In the genomic region with DNA sequence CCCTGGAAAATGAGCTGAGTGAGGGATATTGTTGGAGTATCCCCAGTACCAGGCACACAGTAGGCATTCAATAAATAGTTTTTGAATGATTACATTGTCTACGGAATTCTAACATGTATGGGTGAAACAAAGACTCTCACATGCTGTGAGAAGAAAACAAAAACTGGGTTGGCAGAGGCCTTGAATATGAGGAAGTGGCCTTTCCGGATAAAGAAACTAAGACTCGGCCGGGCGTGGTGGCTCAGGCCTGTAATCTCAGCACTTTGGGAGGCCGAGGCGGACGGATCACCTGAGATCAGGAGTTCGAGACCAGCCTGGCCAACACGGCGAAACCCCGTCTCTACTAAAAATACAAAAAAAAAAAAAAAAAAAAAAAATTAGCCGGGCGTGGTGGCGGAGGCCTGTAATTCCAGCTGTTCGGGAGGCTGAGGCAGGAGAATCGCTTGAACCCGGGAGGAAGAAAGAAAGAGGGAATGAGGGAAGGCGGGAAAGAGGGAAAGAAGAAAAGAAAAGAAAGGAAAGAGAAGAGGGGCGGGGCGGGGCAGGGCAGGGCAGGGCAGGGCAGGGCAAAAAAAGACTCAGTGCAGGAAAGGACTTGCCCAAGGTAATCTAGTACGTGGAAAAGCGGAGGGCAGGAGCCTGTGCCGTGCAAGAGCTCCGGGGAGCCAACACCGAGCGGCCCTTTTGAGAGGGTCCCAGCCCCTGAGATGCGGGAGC, we compare ENCODE assay signal across 9 cellular contexts. TPM values are rescaled to one million over a fixed set of nuclear protein-coding genes. Genes with fewer than 3 reads are reported as not detected.
DNase-seq lines count a peak whose midpoint lies in the region; ATAC-seq and TF ChIP-seq lines count a peak whose summit lies in the region.
"Had no signal": no experiment of that assay in that cellular context is flagged by ENCODE, and none has a peak within 500 bp of the region (broad histone marks: within the 10 kb centered on the region; RNA-seq: fewer than 3 reads in every experiment).

No MANE protein-coding gene starts in this region.

- ATAC-seq in activated T-cell treated with anti-CD3 and anti-CD28 coated beads, Interleukin-2, amount 50 U/mL, for 4 hours: peak; percentile 31 to 35
- ATAC-seq in IMR-90 (ENCODE audit: low read depth): no peak; the same call in 1 of the 2 replicates
- no peak for ATAC-seq in GM19455 (IDR thresholded peaks at IDR 0.05; ENCODE audit: unreplicated experiment)

- CTCF ChIA-PET in IMR-90 (lab: Yijun Ruan, JAX): interaction anchor here (1.0 to 1.5 kb wide), 2 partner anchors 34 to 55 kb away, joined by 3 to 6 read pairs; no protein-coding TSS in a partner anchor

- no peak for DNase-seq in activated T-cell treated with anti-CD3 and anti-CD28 coated beads, Interleukin-2, amount 50 U/mL, for 4 hours
- no peak for DNase-seq in activated T-cell treated with anti-CD3 and anti-CD28 coated beads, Interleukin-2, amount 50 U/mL, for 48 hours
- no peak for DNase-seq in IMR-90
- DNase-seq in activated T-helper 1 cell treated with anti-CD3 and anti-CD28 coated beads, Interleukin-12 subunit alpha, Interleukin-12 subunit beta, Interleukin-2, Interleukin-4 antibody, amounts not matched to agents 30 ng/mL and 10 ng/mL and 1 ng/mL, durations not matched to agents 14 hours and 24 hours and 36 hours (ENCODE audit: low spot score): no peak
- no peak for DNase-seq in hepatocyte (ENCODE audit: low spot score)
- DNase-seq in spleen: peak; percentile 87
- no peak for DNase-seq in amniotic stem cell (lab: John Stamatoyannopoulos, UW)

- no peak for TF ChIP-seq RAD21 in IMR-90 (IDR thresholded peaks at IDR 0.05; ENCODE audit: low read length)

- no peaks in the 10 kb centered on the region for H3K9me2 ChIP-seq in hepatocyte (replicated peaks; ENCODE audit: insufficient read depth)

- no peak overlapping the region for H2BK120ac ChIP-seq in IMR-90 (ENCODE audit: low read depth, low read length)

- no peak overlapping the region for H2BK15ac ChIP-seq in IMR-90 (ENCODE audit: low read depth, low read length)

- H2BK5ac ChIP-seq in IMR-90 (ENCODE audit: low read depth, low read length, poor library complexity, severe bottlenecking): peak overlapping the region; percentile 9

- H3K4me1 ChIP-seq in IMR-90 (ENCODE audit: control insufficient read depth, insufficient read depth, low read length): no peaks in the 10 kb centered on the region
- peaks cover 5% of the 10 kb centered on the region for H3K4me1 ChIP-seq in hepatocyte (ENCODE audit: insufficient read depth)
- H3K4me1 ChIP-seq in spleen: peaks cover 20 to 50% (median 36%) of the 10 kb centered on the region in 6 donors

- H2AFZ ChIP-seq in IMR-90 (replicated peaks; ENCODE audit: low read length, poor library complexity): peak overlapping the region; percentile 90
- H2AFZ ChIP-seq in hepatocyte: peak overlapping the region; percentile 79

- H3K9me3 ChIP-seq in IMR-90 (ENCODE audit: control insufficient read depth, insufficient read depth, low read length): no peaks in the 10 kb centered on the region
- H3K9me3 ChIP-seq in hepatocyte (ENCODE audit: low read depth): no peaks in the 10 kb centered on the region
- H3K9me3 ChIP-seq in spleen: no peaks in the 10 kb centered on the region

- peak overlapping the region; percentile 13; the same call in 1 of the 2 replicates for H3K18ac ChIP-seq in IMR-90 (ENCODE audit: low read depth, low read length)

- H3K36me3 ChIP-seq in IMR-90 (ENCODE audit: control insufficient read depth, insufficient read depth, low read length): no peaks in the 10 kb centered on the region
- H3K36me3 ChIP-seq in hepatocyte (replicated peaks; ENCODE audit: insufficient read depth, low read depth): no peaks in the 10 kb centered on the region
- peaks cover 0 to 6% (median 0%) of the 10 kb centered on the region in 6 donors for H3K36me3 ChIP-seq in spleen

- H4K8ac ChIP-seq in IMR-90 (ENCODE audit: low read depth in 2 of 2, low read length in 2 of 2): peak overlapping the region; percentile 79 to 87

- no peaks in the 10 kb centered on the region for H3K9me3 Mint-ChIP-seq in activated T-cell treated with anti-CD3 and anti-CD28 coated beads, Interleukin-2, amount 50 U/mL, for 4 hours
- no peaks in the 10 kb centered on the region for H3K9me3 Mint-ChIP-seq in activated T-helper 1 cell treated with anti-CD3 and anti-CD28 coated beads, Interleukin-12 subunit alpha, Interleukin-12 subunit beta, Interleukin-2, Interleukin-4 antibody, amounts not matched to agents 30 ng/mL and 10 ng/mL and 1 ng/mL, durations not matched to agents 14 hours and 24 hours and 36 hours

- in situ Hi-C loops in IMR-90 (cut with MboI; ENCODE audit: low sequenced_read_pairs): no loop called here

- H3K4me1 Mint-ChIP-seq in activated T-cell treated with anti-CD3 and anti-CD28 coated beads, Interleukin-2, amount 50 U/mL, for 4 hours (ENCODE audit: low read depth): peaks cover 31% of the 10 kb centered on the region
- H3K4me1 Mint-ChIP-seq in activated T-helper 1 cell treated with anti-CD3 and anti-CD28 coated beads, Interleukin-12 subunit alpha, Interleukin-12 subunit beta, Interleukin-2, Interleukin-4 antibody, amounts not matched to agents 30 ng/mL and 10 ng/mL and 1 ng/mL, durations not matched to agents 14 hours and 24 hours and 36 hours (ENCODE audit: low read depth): peaks cover 23% of the 10 kb centered on the region

- BruUV-seq in IMR-90 (replicated peaks; lab: Mats Ljungman, UMichigan): no TSS peak

- peak overlapping the region; percentile 79 for H3K4me3 ChIP-seq in IMR-90 (ENCODE audit: insufficient read depth, low read depth, low read length)
- H3K4me3 ChIP-seq in hepatocyte: peak overlapping the region; percentile 61
- H3K4me3 ChIP-seq in spleen: peak overlapping the region; percentile 76 to 97 (median 88)

- peak overlapping the region; percentile 98 for H3K27ac Mint-ChIP-seq in activated T-helper 1 cell treated with anti-CD3 and anti-CD28 coated beads, Interleukin-12 subunit alpha, Interleukin-12 subunit beta, Interleukin-2, Interleukin-4 antibody, amounts not matched to agents 30 ng/mL and 10 ng/mL and 1 ng/mL, durations not matched to agents 14 hours and 24 hours and 36 hours

- peak overlapping the region; percentile 53 for H2AK9ac ChIP-seq in IMR-90 (replicated peaks; ENCODE audit: low read depth, low read length, poor library complexity)

- TF ChIP-seq CTCF in IMR-90 (conservative IDR thresholded peaks at IDR 0.05; ENCODE audit: low read depth, low read length) (no peak), hepatocyte (IDR thresholded peaks at IDR 0.05; ENCODE audit: poor library complexity) (no peak), spleen (IDR thresholded peaks at IDR 0.05 in 8 of 11, conservative IDR thresholded peaks at IDR 0.05 in 3 of 11) (no peak)

- H3K4me2 ChIP-seq in IMR-90 (ENCODE audit: low read depth, low read length) (peak overlapping the region; percentile 62), hepatocyte (peak overlapping the region; percentile 88)

- no peak overlapping the region for H3K56ac ChIP-seq in IMR-90 (ENCODE audit: extremely low read depth, insufficient read depth, low read length)

- WGBS in IMR-90 (ENCODE audit: extremely low coverage in 2 of 2, insufficient read length in 1 of 2), 2 experiments: 6% methylated on average over 6 of the region's 28 CpGs; no CpG with 5 or more reads in 1 of the 2 experiments
- 61% methylated on average over 20 of the region's 28 CpGs for WGBS in hepatocyte (ENCODE audit: low lambda C conversion rate, missing lambda C conversion rate)
- WGBS in spleen, 5 donors: 26 to 36% (median 31%) methylated on average over 27 to 28 of the region's 28 CpGs

- peaks cover 13% of the 10 kb centered on the region for H3K36me3 Mint-ChIP-seq in activated T-cell treated with anti-CD3 and anti-CD28 coated beads, Interleukin-2, amount 50 U/mL, for 4 hours (ENCODE audit: insufficient read depth)
- peaks cover 8% of the 10 kb centered on the region for H3K36me3 Mint-ChIP-seq in activated T-helper 1 cell treated with anti-CD3 and anti-CD28 coated beads, Interleukin-12 subunit alpha, Interleukin-12 subunit beta, Interleukin-2, Interleukin-4 antibody, amounts not matched to agents 30 ng/mL and 10 ng/mL and 1 ng/mL, durations not matched to agents 14 hours and 24 hours and 36 hours (ENCODE audit: low read depth)

- peaks cover 3% of the 10 kb centered on the region; the same call in 1 of the 2 replicates for H4K20me1 ChIP-seq in IMR-90 (ENCODE audit: insufficient read depth, low read length)
- H4K20me1 ChIP-seq in hepatocyte (ENCODE audit: insufficient read depth, poor library complexity, severe bottlenecking): peaks cover 3% of the 10 kb centered on the region

- peaks cover 35% of the 10 kb centered on the region for H3K79me2 ChIP-seq in hepatocyte

- H4K5ac ChIP-seq in IMR-90 (ENCODE audit: low read depth, low read length): peak overlapping the region; percentile 68

- H3K27ac ChIP-seq in IMR-90 (ENCODE audit: insufficient read depth, low read length) (peak overlapping the region; percentile 71), hepatocyte (peak overlapping the region; percentile 95), spleen (peak overlapping the region; percentile 87 to 94 (median 92))

- POLR2A ChIA-PET in IMR-90 (lab: Charles Lee; ENCODE audit: unreplicated experiment): interaction anchor here (0.6 to 1.2 kb wide), 5 partner anchors 29 to 996 kb away, joined by 3 to 5 read pairs (median 3); no protein-coding TSS in a partner anchor

- peak overlapping the region; percentile 59 for H3K9ac ChIP-seq in IMR-90 (ENCODE audit: low read depth, low read length)

- H3K23ac ChIP-seq in IMR-90 (ENCODE audit: low read depth, low read length): no peak overlapping the region

- TF ChIP-seq POLR2A in IMR-90 (IDR thresholded peaks at IDR 0.05; ENCODE audit: low read depth, low read length) (no peak), spleen (IDR thresholded peaks at IDR 0.05) (no peak)

- intact Hi-C loops in IMR-90 (cut with micrococcal nuclease): no loop called here
- intact Hi-C loops in activated T-helper 1 cell treated with anti-CD3 and anti-CD28 coated beads, Interleukin-12 subunit alpha, Interleukin-12 subunit beta, Interleukin-2, Interleukin-4 antibody, amounts not matched to agents 30 ng/mL and 10 ng/mL and 1 ng/mL, durations not matched to agents 14 hours and 24 hours and 36 hours (cut with micrococcal nuclease): loop anchor here (1.0 to 10.0 kb wide), 4 partner anchors 56 to 1841 kb away; a partner anchor contains a TSS
- intact Hi-C loops in spleen (cut with DNase I; ENCODE audit: low total_unique reads): no loop called here

- H2AK5ac ChIP-seq in IMR-90 (ENCODE audit: low read depth, low read length): no peak overlapping the region

- no peak overlapping the region for H2BK20ac ChIP-seq in IMR-90 (ENCODE audit: low read depth, low read length)

- H3K4me3 Mint-ChIP-seq in activated T-cell treated with anti-CD3 and anti-CD28 coated beads, Interleukin-2, amount 50 U/mL, for 4 hours: peak overlapping the region; percentile 95
- peak overlapping the region; percentile 89 for H3K4me3 Mint-ChIP-seq in activated T-helper 1 cell treated with anti-CD3 and anti-CD28 coated beads, Interleukin-12 subunit alpha, Interleukin-12 subunit beta, Interleukin-2, Interleukin-4 antibody, amounts not matched to agents 30 ng/mL and 10 ng/mL and 1 ng/mL, durations not matched to agents 14 hours and 24 hours and 36 hours

- H3K79me1 ChIP-seq in IMR-90 (ENCODE audit: low read depth in 1 of 2, low read length in 2 of 2): peaks cover 0 to 6% of the 10 kb centered on the region in 2 experiments; a peak in 2 of 4 replicates

- no peaks in the 10 kb centered on the region for H3K27me3 Mint-ChIP-seq in activated T-cell treated with anti-CD3 and anti-CD28 coated beads, Interleukin-2, amount 50 U/mL, for 4 hours (ENCODE audit: low read depth)
- peaks cover 3% of the 10 kb centered on the region for H3K27me3 Mint-ChIP-seq in activated T-helper 1 cell treated with anti-CD3 and anti-CD28 coated beads, Interleukin-12 subunit alpha, Interleukin-12 subunit beta, Interleukin-2, Interleukin-4 antibody, amounts not matched to agents 30 ng/mL and 10 ng/mL and 1 ng/mL, durations not matched to agents 14 hours and 24 hours and 36 hours (ENCODE audit: insufficient read depth)

- H3K9me1 ChIP-seq in IMR-90 (ENCODE audit: insufficient read depth, low read length): no peaks in the 10 kb centered on the region

- dilution Hi-C loops in IMR-90 (cut with HindIII; ENCODE audit: low sequenced_read_pairs, unreplicated experiment): no loop called here

- H3K27me3 ChIP-seq in IMR-90 (ENCODE audit: control insufficient read depth, insufficient read depth, low read length) (no peaks in the 10 kb centered on the region), hepatocyte (no peaks in the 10 kb centered on the region), spleen (replicated peaks in 1 of 7) (no peaks in the 10 kb centered on the region)

- H3K4ac ChIP-seq in IMR-90 (ENCODE audit: low read depth, low read length): peak overlapping the region; percentile 57; the same call in 1 of the 2 replicates

- H3K14ac ChIP-seq in IMR-90 (replicated peaks; ENCODE audit: low read depth, low read length): peak overlapping the region; percentile 47

- peak overlapping the region; percentile 12; the same call in 1 of the 2 replicates for H4K91ac ChIP-seq in IMR-90 (ENCODE audit: insufficient read depth, low read depth, low read length)

RNA-seq across cellular contexts. Expression of a gene that starts 0.7 kb away (rescaled TPM):
- total RNA-seq in activated T-cell treated with anti-CD3 and anti-CD28 coated beads, Interleukin-2, amount 50 U/mL, for 4 hours: 10 to 100 TPM; 66.1 to 76.3 (median 68.6) TPM
- total RNA-seq in IMR-90 (2012; rRNA removed) (9.3 and 42.5 TPM in 2 replicates), hepatocyte (18.0 and 24.9 TPM in 2 replicates), spleen (10 to 100 TPM; 25.8 to 39.0 (median 33.9) TPM)
- polyA plus RNA-seq in IMR-90 (2012; rRNA removed) (15.6 and 19.8 TPM in 2 replicates), hepatocyte (10.9 and 15.7 TPM in 2 replicates), spleen (10 to 100 TPM; 15.6 to 22.5 (median 19.4) TPM)
- 5.0 and 7.2 TPM in 2 replicates for polyA plus RNA-seq in IMR-90 (2012; cell fraction: cytosol; rRNA removed)
- 2.0 and 11.7 TPM in 2 replicates for polyA plus RNA-seq in IMR-90 (2012; cell fraction: nucleus; rRNA removed; ENCODE audit: low replicate concordance)
- 76.3 and 80.8 TPM in 2 replicates for total RNA-seq in activated T-helper 1 cell treated with anti-CD3 and anti-CD28 coated beads, Interleukin-12 subunit alpha, Interleukin-12 subunit beta, Interleukin-2, Interleukin-4 antibody, amounts not matched to agents 30 ng/mL and 10 ng/mL and 1 ng/mL, durations not matched to agents 14 hours and 24 hours and 36 hours

RNA-seq across cellular contexts. Expression of a gene that starts 20.2 kb away (rescaled TPM):
- not detected for total RNA-seq in activated T-cell treated with anti-CD3 and anti-CD28 coated beads, Interleukin-2, amount 50 U/mL, for 4 hours
- not detected in 2 replicates for total RNA-seq in IMR-90 (2012; rRNA removed)
- polyA plus RNA-seq in IMR-90 (2012; rRNA removed): not detected in 2 replicates
- polyA plus RNA-seq in IMR-90 (2012; cell fraction: cytosol; rRNA removed): not detected in 2 replicates
- 0.03 TPM in 1 of 2 replicates, not detected in the other for polyA plus RNA-seq in IMR-90 (2012; cell fraction: nucleus; rRNA removed; ENCODE audit: low replicate concordance)
- not detected in 2 replicates for total RNA-seq in activated T-helper 1 cell treated with anti-CD3 and anti-CD28 coated beads, Interleukin-12 subunit alpha, Interleukin-12 subunit beta, Interleukin-2, Interleukin-4 antibody, amounts not matched to agents 30 ng/mL and 10 ng/mL and 1 ng/mL, durations not matched to agents 14 hours and 24 hours and 36 hours
- not detected in 2 replicates for total RNA-seq in hepatocyte
- not detected in 2 replicates for polyA plus RNA-seq in hepatocyte
- total RNA-seq in spleen: under 1 TPM in 6 of 7 donors, not detected in 1; 0.13 to 0.60 (median 0.38) TPM
- under 1 TPM in 2 of 3 donors, not detected in 1; 0.06 to 0.15 TPM for polyA plus RNA-seq in spleen
- total RNA-seq: dermis microvascular lymphatic vessel endothelial cell had no signal

Comparison
In these comparisons a context has a peak if more than half of its experiments do, and no peak if none do; other contexts are left out.
1. ATAC-seq: peak in activated T-cell treated with anti-CD3 and anti-CD28 coated beads, Interleukin-2, amount 50 U/mL, for 4 hours (2 of 2); none in IMR-90 (single experiment) and GM19455 (single experiment).
2. Peak in every context shown above with its lines, with median percentiles within 50 percentile points of each other: H3K27ac ChIP-seq and H3K4me3 ChIP-seq.